In the genomic region with DNA sequence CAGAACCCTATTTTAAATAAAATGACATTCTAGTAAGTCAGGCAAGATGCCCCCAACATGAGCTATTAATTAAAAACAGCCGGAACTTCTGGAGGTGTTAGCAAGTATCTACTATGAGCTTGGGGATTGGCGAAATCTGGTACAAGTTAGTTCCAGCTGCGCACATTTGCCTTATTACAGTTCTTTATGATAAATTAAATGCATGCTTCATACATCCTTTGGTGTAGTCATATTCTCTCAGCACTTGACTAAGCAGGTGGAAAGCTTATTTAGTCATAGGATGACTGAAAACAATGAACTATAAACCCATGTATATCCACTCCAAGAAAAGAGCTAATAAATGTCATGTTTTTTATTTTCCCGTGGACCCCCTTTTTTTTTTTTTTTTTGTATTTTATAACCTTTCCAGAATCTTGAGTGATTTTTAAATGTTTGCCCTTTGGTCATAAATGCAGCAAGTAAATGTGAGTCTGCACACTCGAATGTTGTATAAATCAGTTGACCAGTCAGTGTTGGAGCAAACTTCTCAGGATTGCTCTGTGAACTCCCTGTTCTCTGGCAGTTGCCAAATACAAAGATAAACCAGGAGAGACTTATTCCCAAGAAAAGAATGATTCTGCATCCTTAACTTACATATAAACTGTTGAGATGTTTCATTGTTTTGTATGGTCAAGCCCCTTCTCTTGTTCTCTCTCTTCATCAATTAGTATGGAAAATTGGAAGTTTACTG, we compare ENCODE assay signal across 15 cellular contexts. TPM values are rescaled to one million over a fixed set of nuclear protein-coding genes. Genes with fewer than 3 reads are reported as not detected.
A peak's percentile ranks its signal among the peaks of the same experiment; 100 is the strongest.
DNase-seq lines count a peak whose midpoint lies in the region; ATAC-seq and TF ChIP-seq lines count a peak whose summit lies in the region.
"Had no signal": no experiment of that assay in that cellular context is flagged by ENCODE, and none has a peak within 500 bp of the region (broad histone marks: within the 10 kb centered on the region; RNA-seq: fewer than 3 reads in every experiment).

No MANE protein-coding gene starts in this region.

- no peaks in the 10 kb centered on the region for H3K9me3 ChIP-seq in lower lobe of right lung
- no peaks in the 10 kb centered on the region for H3K9me3 ChIP-seq in testis
- H3K9me3 ChIP-seq: A549, HAP-1 had no signal

- ATAC-seq in lower lobe of right lung = no peak
- ATAC-seq: A549, Panc1 had no signal

- no peak for TF ChIP-seq POLR2A in testis (IDR thresholded peaks at IDR 0.05)

- H3K4me1 ChIP-seq in lower lobe of right lung (peaks cover 98% of the 10 kb centered on the region), testis (peaks cover 63% of the 10 kb centered on the region)

- no peak for DNase-seq in activated T-cell treated with anti-CD3 and anti-CD28 coated beads, Interleukin-2, amount 50 U/mL, for 24 hours
- DNase-seq in activated T-cell treated with anti-CD3 and anti-CD28 coated beads, Interleukin-2, amount 50 U/mL, for 1 hour = no peak
- peak; percentile 61 for DNase-seq in amniotic epithelial cell (ENCODE audit: low read depth)
- no peak for DNase-seq in lower lobe of right lung
- no peak for DNase-seq in testis
- DNase-seq in kidney tubule cell (ENCODE audit: low spot score) = no peak
- DNase-seq in HT-29 (ENCODE audit: low spot score) = no peak
- no peak for DNase-seq in effector CD4-positive, alpha-beta T cell
- DNase-seq: activated CD4-positive, alpha-beta memory T cell treated with anti-CD3 and anti-CD28 coated beads for 36 hours; activated naive CD8-positive, alpha-beta T cell treated with anti-CD3 and anti-CD28 coated beads, Interleukin-2, amount 10 ng/mL, durations not matched to agents 7 days and 5 days; Karpas-422; NCI-H526 treated with DMSO at 0.1 percent for 48 hours had no signal

- 54 to 56% methylated on average over 5 of the region's 5 CpGs for WGBS in testis, 2 donors

- H3K4me1 Mint-ChIP-seq in activated T-cell treated with anti-CD3 and anti-CD28 coated beads, Interleukin-2, amount 50 U/mL, for 24 hours (ENCODE audit: low read depth) = peaks cover 96% of the 10 kb centered on the region

- intact Hi-C loops in lower lobe of right lung (cut with DNase I) (loop anchor here (10.0 kb wide), 1 partner anchor 1009 kb away; no protein-coding TSS in a partner anchor), testis (cut with DNase I; ENCODE audit: low total_unique reads) (loop anchor here (10.0 kb wide), 1 partner anchor 1009 kb away; no protein-coding TSS in a partner anchor)

- peaks cover 5% of the 10 kb centered on the region for H3K36me3 Mint-ChIP-seq in activated T-cell treated with anti-CD3 and anti-CD28 coated beads, Interleukin-2, amount 50 U/mL, for 24 hours (ENCODE audit: low read depth)
- H3K36me3 Mint-ChIP-seq: activated CD4-positive, alpha-beta memory T cell treated with anti-CD3 and anti-CD28 coated beads for 36 hours had no signal

- H3K27ac ChIP-seq in lower lobe of right lung (peak overlapping the region; percentile 50), testis (peak overlapping the region; percentile 47 to 62)
- H3K27ac ChIP-seq: A549 had no signal

- H3K27me3 ChIP-seq in lower lobe of right lung (ENCODE audit: low read depth) (no peaks in the 10 kb centered on the region), testis (no peaks in the 10 kb centered on the region)

- H3K27ac Mint-ChIP-seq in activated T-cell treated with anti-CD3 and anti-CD28 coated beads, Interleukin-2, amount 50 U/mL, for 24 hours = peak overlapping the region; percentile 49
- H3K27ac Mint-ChIP-seq: activated CD4-positive, alpha-beta memory T cell treated with anti-CD3 and anti-CD28 coated beads for 36 hours; activated naive CD8-positive, alpha-beta T cell treated with anti-CD3 and anti-CD28 coated beads, Interleukin-2, amount 10 ng/mL, durations not matched to agents 7 days and 5 days had no signal

- H3K4me3 ChIP-seq in lower lobe of right lung = peak overlapping the region; percentile 27
- no peak overlapping the region for H3K4me3 ChIP-seq in testis
- H3K4me3 ChIP-seq: A549, HAP-1 had no signal

- H3K36me3 ChIP-seq in lower lobe of right lung = peaks cover 5% of the 10 kb centered on the region
- H3K36me3 ChIP-seq in testis (ENCODE audit: low read depth, missing control alignments) = no peaks in the 10 kb centered on the region
- H3K36me3 ChIP-seq: HAP-1 had no signal

- no peak for TF ChIP-seq CTCF in lower lobe of right lung (IDR thresholded peaks at IDR 0.05)
- no peak for TF ChIP-seq CTCF in testis (IDR thresholded peaks at IDR 0.05)

- no peaks in the 10 kb centered on the region for H3K27me3 Mint-ChIP-seq in activated T-cell treated with anti-CD3 and anti-CD28 coated beads, Interleukin-2, amount 50 U/mL, for 24 hours
- H3K27me3 Mint-ChIP-seq: activated CD4-positive, alpha-beta memory T cell treated with anti-CD3 and anti-CD28 coated beads for 36 hours; activated naive CD8-positive, alpha-beta T cell treated with anti-CD3 and anti-CD28 coated beads, Interleukin-2, amount 10 ng/mL, durations not matched to agents 7 days and 5 days had no signal

- no peaks in the 10 kb centered on the region for H3K9me3 Mint-ChIP-seq in activated T-cell treated with anti-CD3 and anti-CD28 coated beads, Interleukin-2, amount 50 U/mL, for 24 hours
- H3K9me3 Mint-ChIP-seq: activated CD4-positive, alpha-beta memory T cell treated with anti-CD3 and anti-CD28 coated beads for 36 hours; activated naive CD8-positive, alpha-beta T cell treated with anti-CD3 and anti-CD28 coated beads, Interleukin-2, amount 10 ng/mL, durations not matched to agents 7 days and 5 days had no signal

- no peak overlapping the region for H3K4me3 Mint-ChIP-seq in activated T-cell treated with anti-CD3 and anti-CD28 coated beads, Interleukin-2, amount 50 U/mL, for 24 hours
- H3K4me3 Mint-ChIP-seq: activated CD4-positive, alpha-beta memory T cell treated with anti-CD3 and anti-CD28 coated beads for 36 hours; activated naive CD8-positive, alpha-beta T cell treated with anti-CD3 and anti-CD28 coated beads, Interleukin-2, amount 10 ng/mL, durations not matched to agents 7 days and 5 days had no signal

RNA-seq across cellular contexts. Expression of a gene that starts 38.2 kb away (rescaled TPM):
- total RNA-seq in lower lobe of right lung (122 TPM), testis (10 to 100 TPM; 48.1 to 63.7 TPM)
- 16.9 TPM for polyA plus RNA-seq in testis (ENCODE audit: insufficient read depth, low read depth, low replicate concordance)
- 31.3 and 33.4 TPM in 2 replicates for total RNA-seq in HT-29 (2014; rRNA removed; shearing (Covaris generic))
